ENCODE assay signal across 10 cellular contexts in genomic region chr15:35912196-35912595, GRCh38.
DNase-seq lines count a peak whose midpoint lies in the region; ATAC-seq and TF ChIP-seq lines count a peak whose summit lies in the region.
"Had no signal": no experiment of that assay in that cellular context is flagged by ENCODE, and none has a peak within 500 bp of the region (broad histone marks: within the 10 kb centered on the region; RNA-seq: fewer than 3 reads in every experiment).

No MANE protein-coding gene starts in this region.

- H3K4me3 Mint-ChIP-seq in mesothelial cell of epicardium = no peak overlapping the region

- intact Hi-C loops in Right ventricle myocardium superior (cut with DNase I) (loop anchor here (5.0 kb wide), 1 partner anchor 395 kb away; no protein-coding TSS in a partner anchor), Right ventricle myocardium inferior (cut with DNase I) (loop anchor here (2.0 kb wide), 1 partner anchor 393 kb away; no protein-coding TSS in a partner anchor)

- H3K9me3 Mint-ChIP-seq in mesothelial cell of epicardium = peaks cover 21% of the 10 kb centered on the region

- TF ChIP-seq CTCF in brain microvascular endothelial cell (IDR thresholded peaks at IDR 0.05; ENCODE audit: low read depth, low read length, missing control alignments) = peak; percentile 59
- no peak for TF ChIP-seq CTCF in mesothelial cell of epicardium (IDR thresholded peaks at IDR 0.05; ENCODE audit: unreplicated experiment)

- peaks cover 4% of the 10 kb centered on the region for H3K4me1 Mint-ChIP-seq in mesothelial cell of epicardium

- H3K36me3 ChIP-seq in brain microvascular endothelial cell (replicated peaks) = no peaks in the 10 kb centered on the region

- DNase-seq in Right ventricle myocardium superior (no peak), Right ventricle myocardium inferior (ENCODE audit: missing footprints) (no peak), brain microvascular endothelial cell (peak; percentile 20), hepatic stellate cell (ENCODE audit: low spot score) (peak; percentile 8), stromal cell of bone marrow (ENCODE audit: low read depth) (peak; percentile 18), NCI-H2227 treated with DMSO at 0.1 percent for 48 hours (lab: John Stamatoyannopoulos, UW) (no peak), mesothelial cell of epicardium (ENCODE audit: low spot score in 2 of 2, unreplicated experiment in 2 of 2) (no peak)
- DNase-seq in stimulated activated naive CD4-positive, alpha-beta T cell (lab: John Stamatoyannopoulos, UW) = no peak
- DNase-seq: activated CD8-positive, alpha-beta memory T cell treated with anti-CD3 and anti-CD28 coated beads, Interleukin-2, amount 50 U/mL, for 48 hours; NCI-H2029 had no signal

- H3K27me3 ChIP-seq in brain microvascular endothelial cell (replicated peaks) = no peaks in the 10 kb centered on the region

- peaks cover 7% of the 10 kb centered on the region for H3K36me3 Mint-ChIP-seq in mesothelial cell of epicardium

- H3K27ac ChIP-seq in brain microvascular endothelial cell = no peak overlapping the region

- H3K27me3 Mint-ChIP-seq in mesothelial cell of epicardium (ENCODE audit: low read depth) = no peaks in the 10 kb centered on the region

- in situ Hi-C loops in brain microvascular endothelial cell (cut with HindIII; ENCODE audit: low pct_ligation_motif_present, low sequenced_read_pairs) = no loop called here

- ATAC-seq in Right ventricle myocardium superior (ENCODE audit: poor library complexity) = peak; percentile 87
- ATAC-seq in Right ventricle myocardium inferior = no peak

- H3K27ac Mint-ChIP-seq in mesothelial cell of epicardium = no peak overlapping the region

- no peak overlapping the region for H3K4me3 ChIP-seq in brain microvascular endothelial cell (ENCODE audit: low read depth, low read length)

Comparison
In these comparisons a context has a peak if more than half of its experiments do, and no peak if none do; other contexts are left out.
1. DNase-seq: peak in brain microvascular endothelial cell (single experiment), hepatic stellate cell (single experiment) and stromal cell of bone marrow (single experiment); none in Right ventricle myocardium superior (single experiment), Right ventricle myocardium inferior (single experiment), NCI-H2227 treated with DMSO at 0.1 percent for 48 hours (single experiment), mesothelial cell of epicardium (0 of 2) and stimulated activated naive CD4-positive, alpha-beta T cell (0 of 6).